ENCODE assay signal across 12 cellular contexts in genomic region chr2:10547011-10547410, GRCh38.
DNase-seq lines count a peak whose midpoint lies in the region; ATAC-seq and TF ChIP-seq lines count a peak whose summit lies in the region.
"Had no signal": no experiment of that assay in that cellular context is flagged by ENCODE, and none has a peak within 500 bp of the region (broad histone marks: within the 10 kb centered on the region; RNA-seq: fewer than 3 reads in every experiment).

No MANE protein-coding gene starts in this region.

- H3K56ac ChIP-seq in mesendoderm (ENCODE audit: low read length), result no peak overlapping the region

- DNase-seq in EL (peak; percentile 80), HT1080 (ENCODE audit: low read depth) (peak; percentile 39), mesendoderm (peak; percentile 94), NOMO-1 (lab: John Stamatoyannopoulos, UW; ENCODE audit: unreplicated experiment in 2 of 2) (no peak), Peyer's patch (no peak)
- DNase-seq: activated CD4-positive, alpha-beta T cell treated with anti-CD3 and anti-CD28 coated beads, Interleukin-2, amount 50 U/mL, for 4 hours; DMS53 had no signal

- H3K4me1 Mint-ChIP-seq in activated T-helper 17 cell treated with anti-CD3 and anti-CD28 coated beads, Interleukin-2, amount 50 U/mL, for 72 hours, result no peaks in the 10 kb centered on the region

- H3K4me1 ChIP-seq in mesendoderm (ENCODE audit: control insufficient read depth, low read depth, low read length) (peaks cover 9% of the 10 kb centered on the region), Peyer's patch (no peaks in the 10 kb centered on the region)

- H3K27ac ChIP-seq in mesendoderm (ENCODE audit: low read depth, low read length) (no peak overlapping the region), Peyer's patch (no peak overlapping the region)
- H3K27ac ChIP-seq: C4-2B, parathyroid adenoma, thoracic aorta had no signal

- no peaks in the 10 kb centered on the region for H3K79me1 ChIP-seq in mesendoderm (ENCODE audit: low read length)

- ATAC-seq in activated T-helper 17 cell treated with anti-CD3 and anti-CD28 coated beads, Interleukin-2, amount 50 U/mL, for 72 hours (replicated peaks), result peak; percentile 10
- no peak for ATAC-seq in HG03442 (IDR thresholded peaks at IDR 0.05; ENCODE audit: unreplicated experiment)

- no peak overlapping the region for H4K5ac ChIP-seq in mesendoderm (ENCODE audit: low read length)

- no peak for TF ChIP-seq POLR2A in Peyer's patch (IDR thresholded peaks at IDR 0.05)

- no peak overlapping the region for H3K9ac ChIP-seq in mesendoderm (ENCODE audit: low read length)
- H3K9ac ChIP-seq: parathyroid adenoma had no signal

- WGBS in mesendoderm (ENCODE audit: extremely low coverage, insufficient coverage, low lambda C conversion rate), result no CpG with 5 or more reads among the region's 7 CpGs

- no peaks in the 10 kb centered on the region for H3K9me3 ChIP-seq in Peyer's patch
- H3K9me3 ChIP-seq: thoracic aorta had no signal

- H3K23ac ChIP-seq in mesendoderm (ENCODE audit: low read length), result no peak overlapping the region

- no peaks in the 10 kb centered on the region for H3K27me3 ChIP-seq in mesendoderm (ENCODE audit: insufficient read depth, low read length, poor library complexity)
- H3K27me3 ChIP-seq in Peyer's patch, result no peaks in the 10 kb centered on the region

- H3K36me3 ChIP-seq in mesendoderm (ENCODE audit: control insufficient read depth, insufficient read depth, low read length), result no peaks in the 10 kb centered on the region
- H3K36me3 ChIP-seq in Peyer's patch, result no peaks in the 10 kb centered on the region
- H3K36me3 ChIP-seq: thoracic aorta had no signal

- no peaks in the 10 kb centered on the region for H3K9me3 Mint-ChIP-seq in activated T-helper 17 cell treated with anti-CD3 and anti-CD28 coated beads, Interleukin-2, amount 50 U/mL, for 72 hours

- no peak for TF ChIP-seq CTCF in Peyer's patch (IDR thresholded peaks at IDR 0.05)

- H3K18ac ChIP-seq in mesendoderm (ENCODE audit: low read length), result no peak overlapping the region

- no peak overlapping the region for H3K4me3 ChIP-seq in mesendoderm (ENCODE audit: low read length)
- H3K4me3 ChIP-seq in Peyer's patch, result no peak overlapping the region
- H3K4me3 ChIP-seq: thoracic aorta had no signal

- no peak overlapping the region for H3K4me3 Mint-ChIP-seq in activated T-helper 17 cell treated with anti-CD3 and anti-CD28 coated beads, Interleukin-2, amount 50 U/mL, for 72 hours

- H3K79me2 ChIP-seq in mesendoderm (ENCODE audit: control insufficient read depth, insufficient read depth, low read length), result no peaks in the 10 kb centered on the region
- H3K79me2 ChIP-seq: parathyroid adenoma had no signal

- H3K27ac Mint-ChIP-seq in activated T-helper 17 cell treated with anti-CD3 and anti-CD28 coated beads, Interleukin-2, amount 50 U/mL, for 72 hours, result no peak overlapping the region

- H2BK5ac ChIP-seq in mesendoderm (ENCODE audit: low read length), result no peak overlapping the region

- peaks cover 26% of the 10 kb centered on the region for H3K27me3 Mint-ChIP-seq in activated T-helper 17 cell treated with anti-CD3 and anti-CD28 coated beads, Interleukin-2, amount 50 U/mL, for 72 hours

- H2AK5ac ChIP-seq in mesendoderm (ENCODE audit: low read length), result no peak overlapping the region

- H4K8ac ChIP-seq in mesendoderm (ENCODE audit: low read depth, low read length), result no peak overlapping the region

- H3K36me3 Mint-ChIP-seq in activated T-helper 17 cell treated with anti-CD3 and anti-CD28 coated beads, Interleukin-2, amount 50 U/mL, for 72 hours (ENCODE audit: low read depth), result no peaks in the 10 kb centered on the region

- no peak overlapping the region for H3K4ac ChIP-seq in mesendoderm (ENCODE audit: low read depth, low read length)

- H2BK120ac ChIP-seq in mesendoderm (ENCODE audit: low read depth, low read length), result no peak overlapping the region

- H2BK15ac ChIP-seq in mesendoderm (replicated peaks; ENCODE audit: low read depth), result no peak overlapping the region

- H3K4me2 ChIP-seq in mesendoderm (ENCODE audit: low read length), result no peak overlapping the region

Comparison
In these comparisons a context has a peak if more than half of its experiments do, and no peak if none do; other contexts are left out.
1. DNase-seq: peak in EL (single experiment), HT1080 (single experiment) and mesendoderm (single experiment); none in NOMO-1 (0 of 2) and Peyer's patch (0 of 3).